ENCODE assay signal across 14 cellular contexts in genomic region chr9:133950206-133950915, GRCh38. TPM values are rescaled to one million over a fixed set of nuclear protein-coding genes. Genes with fewer than 3 reads are reported as not detected.
A peak's percentile ranks its signal among the peaks of the same experiment; 100 is the strongest.
DNase-seq lines count a peak whose midpoint lies in the region; ATAC-seq and TF ChIP-seq lines count a peak whose summit lies in the region.
"Had no signal": no experiment of that assay in that cellular context is flagged by ENCODE, and none has a peak within 500 bp of the region (broad histone marks: within the 10 kb centered on the region; RNA-seq: fewer than 3 reads in every experiment).

No MANE protein-coding gene starts in this region.

- H3K27me3 ChIP-seq in endodermal cell (ENCODE audit: control insufficient read depth, insufficient read depth, low read length, poor library complexity, severe bottlenecking) (no peaks in the 10 kb centered on the region), neuronal stem cell (ENCODE audit: control insufficient read depth in 3 of 3, insufficient read depth in 3 of 3, low read depth in 1 of 3, low read length in 3 of 3) (no peaks in the 10 kb centered on the region)

- H3K27me3 Mint-ChIP-seq in endodermal cell (ENCODE audit: insufficient read depth): no peaks in the 10 kb centered on the region

- in situ Hi-C loops in GM13976 (cut with MboI; ENCODE audit: low sequenced_read_pairs, unreplicated experiment): no loop called here

- H3K9ac ChIP-seq in endodermal cell (ENCODE audit: extremely low read depth, low read length, poor library complexity, severe bottlenecking): no peak overlapping the region
- H3K9ac ChIP-seq in neuronal stem cell (ENCODE audit: low read depth, low read length, poor library complexity): no peak overlapping the region

- ATAC-seq in GM19395 (IDR thresholded peaks at IDR 0.05; ENCODE audit: unreplicated experiment): no peak
- no peak for ATAC-seq in HG02642 (IDR thresholded peaks at IDR 0.05; ENCODE audit: poor library complexity, unreplicated experiment)
- ATAC-seq: natural killer cell had no signal

- H3K36me3 ChIP-seq in endodermal cell (ENCODE audit: control insufficient read depth, insufficient read depth, low read length) (no peaks in the 10 kb centered on the region), neuronal stem cell (replicated peaks in 1 of 2; ENCODE audit: control insufficient read depth in 2 of 2, insufficient read depth in 2 of 2, low read length in 2 of 2) (peaks cover 3 to 29% of the 10 kb centered on the region in 2 donors)

- H3K36me3 Mint-ChIP-seq in endodermal cell (ENCODE audit: low read depth): peaks cover 2% of the 10 kb centered on the region
- H3K36me3 Mint-ChIP-seq: natural killer cell had no signal

- H3K27ac ChIP-seq in endodermal cell (ENCODE audit: low read depth, low read length): peak overlapping the region; percentile 63
- no peak overlapping the region for H3K27ac ChIP-seq in neuronal stem cell (replicated peaks; ENCODE audit: low read length)

- no peak overlapping the region for H3K4ac ChIP-seq in neuronal stem cell (ENCODE audit: low read length)

- no peaks in the 10 kb centered on the region for H3K4me1 Mint-ChIP-seq in endodermal cell

- peaks cover 1% of the 10 kb centered on the region for H3K9me3 Mint-ChIP-seq in endodermal cell
- H3K9me3 Mint-ChIP-seq: activated T-helper 1 cell treated with anti-CD3 and anti-CD28 coated beads, Interleukin-12 subunit alpha, Interleukin-12 subunit beta, Interleukin-2, Interleukin-4 antibody, amounts not matched to agents 30 ng/mL and 10 ng/mL and 1 ng/mL, durations not matched to agents 14 hours and 24 hours and 36 hours; natural killer cell had no signal

- H2BK120ac ChIP-seq in neuronal stem cell (ENCODE audit: low read depth, low read length): no peak overlapping the region

- peaks cover 18% of the 10 kb centered on the region for H3K79me1 ChIP-seq in neuronal stem cell (ENCODE audit: low read depth, low read length)

- no peak overlapping the region for H3K4me3 ChIP-seq in endodermal cell (ENCODE audit: low read length)
- H3K4me3 ChIP-seq in neuronal stem cell (ENCODE audit: low read length in 2 of 2): no peak overlapping the region

- no peak overlapping the region for H2BK12ac ChIP-seq in neuronal stem cell (ENCODE audit: low read length)

- H2BK15ac ChIP-seq in neuronal stem cell (ENCODE audit: low read length): no peak overlapping the region

- H3K23ac ChIP-seq in neuronal stem cell (ENCODE audit: low read depth, low read length, poor library complexity): no peak overlapping the region

- H3K4me3 Mint-ChIP-seq in endodermal cell: no peak overlapping the region
- H3K4me3 Mint-ChIP-seq: activated T-helper 1 cell treated with anti-CD3 and anti-CD28 coated beads, Interleukin-12 subunit alpha, Interleukin-12 subunit beta, Interleukin-2, Interleukin-4 antibody, amounts not matched to agents 30 ng/mL and 10 ng/mL and 1 ng/mL, durations not matched to agents 14 hours and 24 hours and 36 hours; natural killer cell had no signal

- no peak overlapping the region for H3K27ac Mint-ChIP-seq in endodermal cell
- H3K27ac Mint-ChIP-seq: activated T-helper 1 cell treated with anti-CD3 and anti-CD28 coated beads, Interleukin-12 subunit alpha, Interleukin-12 subunit beta, Interleukin-2, Interleukin-4 antibody, amounts not matched to agents 30 ng/mL and 10 ng/mL and 1 ng/mL, durations not matched to agents 14 hours and 24 hours and 36 hours; natural killer cell had no signal

- no peak overlapping the region for H3K4me2 ChIP-seq in neuronal stem cell (ENCODE audit: insufficient read depth, low read length, poor library complexity, severe bottlenecking)

- H3K18ac ChIP-seq in neuronal stem cell (ENCODE audit: low read length): no peak overlapping the region

- H3K9me3 ChIP-seq in endodermal cell (ENCODE audit: control insufficient read depth, low read length) (no peaks in the 10 kb centered on the region), neuronal stem cell (replicated peaks in 1 of 2; ENCODE audit: control insufficient read depth in 2 of 2, insufficient read depth in 1 of 2, low read depth in 1 of 2, low read length in 2 of 2) (no peaks in the 10 kb centered on the region)

- H2AFZ ChIP-seq in neuronal stem cell (ENCODE audit: low read length): no peak overlapping the region

- H2AK5ac ChIP-seq in neuronal stem cell (ENCODE audit: low read depth, low read length): peak overlapping the region; percentile 14

- no peak overlapping the region for H3K14ac ChIP-seq in neuronal stem cell (ENCODE audit: low read length)

- no peak overlapping the region for H4K91ac ChIP-seq in neuronal stem cell (ENCODE audit: low read depth, low read length, poor library complexity)

- WGBS in endodermal cell (ENCODE audit: insufficient coverage in 1 of 2, insufficient read length in 1 of 2), 2 experiments: 90 to 99% methylated on average over 9 to 29 of the region's 29 CpGs
- WGBS in neuronal stem cell (ENCODE audit: extremely low coverage in 2 of 2, insufficient read length in 2 of 2, insufficient replicate concordance in 1 of 2), 2 donors: no CpG with 5 or more reads among the region's 29 CpGs

- no peak overlapping the region for H2BK5ac ChIP-seq in neuronal stem cell (ENCODE audit: low read length)

- peak; percentile 51 for DNase-seq in GM13976 (ENCODE audit: low spot score)
- DNase-seq in NCI-H345 (lab: John Stamatoyannopoulos, UW): peak; percentile 83
- DNase-seq in endodermal cell: no peak
- DNase-seq in neuronal stem cell (ENCODE audit: low spot score): no peak
- DNase-seq in medulla oblongata (ENCODE audit: extremely low spot score): no peak
- DNase-seq in stimulated activated naive CD4-positive, alpha-beta T cell (lab: John Stamatoyannopoulos, UW): no peak
- DNase-seq: cerebellar nuclear complex, DMS 273 treated with DMSO at 0.1 percent for 48 hours, GOT3, natural killer cell, NCI-H226 had no signal

- TF ChIP-seq CTCF in GM13976 (IDR thresholded peaks at IDR 0.05; ENCODE audit: borderline replicate concordance, control extremely low read depth, extremely low read depth, insufficient read depth, missing control alignments) (no peak), endodermal cell (conservative IDR thresholded peaks at IDR 0.05) (no peak)

- H4K8ac ChIP-seq in neuronal stem cell (ENCODE audit: low read depth, low read length): no peak overlapping the region

- no peaks in the 10 kb centered on the region for H3K4me1 ChIP-seq in endodermal cell (ENCODE audit: control insufficient read depth, insufficient read depth, low read length)
- peaks cover 16 to 23% of the 10 kb centered on the region in 2 donors for H3K4me1 ChIP-seq in neuronal stem cell (ENCODE audit: control insufficient read depth in 2 of 2, insufficient read depth in 1 of 2, low read depth in 1 of 2, low read length in 2 of 2)

RNA-seq across cellular contexts. Expression of gene VAV2, which starts 41.8 kb away (rescaled TPM):
- 10 to 100 TPM; 29.8 to 35.9 TPM for total RNA-seq in endodermal cell
- 35.5 TPM for polyA plus RNA-seq in endodermal cell (2013, experiment 1 of 2)
- 31.9 TPM for polyA plus RNA-seq in endodermal cell (2013, experiment 2 of 2)
- 18.5 TPM for polyA plus RNA-seq in neuronal stem cell (2013, experiment 1 of 2)
- polyA plus RNA-seq in neuronal stem cell (2013, experiment 2 of 2): 18.8 TPM

Comparison
In these comparisons a context has a peak if more than half of its experiments do, and no peak if none do; other contexts are left out.
1. DNase-seq: peak in GM13976 (single experiment) and NCI-H345 (single experiment); none in endodermal cell (single experiment), neuronal stem cell (single experiment), medulla oblongata (single experiment) and stimulated activated naive CD4-positive, alpha-beta T cell (0 of 6).